ENCODE assay signal across 10 cellular contexts in genomic region chr3:98038876-98039275, GRCh38. TPM values are rescaled to one million over a fixed set of nuclear protein-coding genes. Genes with fewer than 3 reads are reported as not detected.
DNase-seq lines count a peak whose midpoint lies in the region; ATAC-seq and TF ChIP-seq lines count a peak whose summit lies in the region.
"Had no signal": no experiment of that assay in that cellular context is flagged by ENCODE, and none has a peak within 500 bp of the region (broad histone marks: within the 10 kb centered on the region; RNA-seq: fewer than 3 reads in every experiment).

No MANE protein-coding gene starts in this region.

- H3K27me3 Mint-ChIP-seq in activated T-cell treated with anti-CD3 and anti-CD28 coated beads, Interleukin-2, amount 50 U/mL, for 24 hours = peaks cover 18% of the 10 kb centered on the region

- H3K36me3 ChIP-seq in skeletal muscle satellite cell (ENCODE audit: insufficient read depth, low read length) (no peaks in the 10 kb centered on the region), breast epithelium (no peaks in the 10 kb centered on the region)

- H3K27ac ChIP-seq in breast epithelium = no peak overlapping the region

- TF ChIP-seq POLR2A in breast epithelium (IDR thresholded peaks at IDR 0.05) = no peak

- H3K4me1 ChIP-seq in skeletal muscle satellite cell (ENCODE audit: control insufficient read depth, insufficient read depth, low read length) (no peaks in the 10 kb centered on the region), breast epithelium (no peaks in the 10 kb centered on the region)

- peaks cover 13% of the 10 kb centered on the region for H3K4me1 Mint-ChIP-seq in activated T-cell treated with anti-CD3 and anti-CD28 coated beads, Interleukin-2, amount 50 U/mL, for 24 hours (ENCODE audit: low read depth)

- H3K4me3 ChIP-seq in skeletal muscle satellite cell (ENCODE audit: low read length) (no peak overlapping the region), breast epithelium (no peak overlapping the region)

- H3K9ac ChIP-seq in skeletal muscle satellite cell (ENCODE audit: low read depth, low read length) = no peak overlapping the region

- H3K27me3 ChIP-seq in skeletal muscle satellite cell (ENCODE audit: control insufficient read depth, insufficient read depth, low read length) (peaks cover 40% of the 10 kb centered on the region), breast epithelium (peaks cover 0 to 11% of the 10 kb centered on the region in 2 donors)

- no peaks in the 10 kb centered on the region for H3K9me3 ChIP-seq in skeletal muscle satellite cell (replicated peaks; ENCODE audit: low read length)
- H3K9me3 ChIP-seq in breast epithelium = no peaks in the 10 kb centered on the region

- peaks cover 3% of the 10 kb centered on the region for H3K9me3 Mint-ChIP-seq in activated T-cell treated with anti-CD3 and anti-CD28 coated beads, Interleukin-2, amount 50 U/mL, for 24 hours
- H3K9me3 Mint-ChIP-seq in activated naive CD4-positive, alpha-beta T cell treated with anti-CD3 and anti-CD28 coated beads, Interleukin-2, amount 50 U/mL, for 72 hours = peaks cover 0 to 3% of the 10 kb centered on the region in 2 donors

- intact Hi-C loops in breast epithelium (cut with DNase I; ENCODE audit: low total_unique reads) = no loop called here

- peak; percentile 16 for ATAC-seq in HG03060 (IDR thresholded peaks at IDR 0.05; ENCODE audit: low read depth, unreplicated experiment)
- peak; percentile 49 to 83 for ATAC-seq in activated naive CD4-positive, alpha-beta T cell treated with anti-CD3 and anti-CD28 coated beads, Interleukin-2, amount 50 U/mL, for 72 hours

- no peak for DNase-seq in activated T-cell treated with anti-CD3 and anti-CD28 coated beads, Interleukin-2, amount 50 U/mL, for 24 hours
- DNase-seq in activated T-cell treated with anti-CD3 and anti-CD28 coated beads for 4 hours (no peak), A172 (ENCODE audit: low spot score) (no peak), activated gamma-delta T cell (lab: John Stamatoyannopoulos, UW) (no peak), breast epithelium (ENCODE audit: low spot score in 2 of 2) (no peak)
- no peak for DNase-seq in activated naive CD4-positive, alpha-beta T cell treated with anti-CD3 and anti-CD28 coated beads, Interleukin-2, amount 50 U/mL, for 72 hours (ENCODE audit: low spot score in 2 of 2)

- H3K36me3 Mint-ChIP-seq in activated T-cell treated with anti-CD3 and anti-CD28 coated beads, Interleukin-2, amount 50 U/mL, for 24 hours (ENCODE audit: low read depth) = no peaks in the 10 kb centered on the region
- H3K36me3 Mint-ChIP-seq in activated naive CD4-positive, alpha-beta T cell treated with anti-CD3 and anti-CD28 coated beads, Interleukin-2, amount 50 U/mL, for 72 hours = peaks cover 0 to 5% of the 10 kb centered on the region in 2 donors

- no peak for TF ChIP-seq CTCF in breast epithelium (IDR thresholded peaks at IDR 0.05)

- peak overlapping the region; percentile 94 for H3K4me2 ChIP-seq in skeletal muscle satellite cell (ENCODE audit: low read length)

- H3K27ac Mint-ChIP-seq in activated T-cell treated with anti-CD3 and anti-CD28 coated beads, Interleukin-2, amount 50 U/mL, for 24 hours = peak overlapping the region; percentile 18
- peak overlapping the region; percentile 67 to 91 for H3K27ac Mint-ChIP-seq in activated naive CD4-positive, alpha-beta T cell treated with anti-CD3 and anti-CD28 coated beads, Interleukin-2, amount 50 U/mL, for 72 hours

- H3K4me3 Mint-ChIP-seq in activated T-cell treated with anti-CD3 and anti-CD28 coated beads, Interleukin-2, amount 50 U/mL, for 24 hours = peak overlapping the region; percentile 80

RNA-seq across cellular contexts. Expression of gene GABRR3, which starts 3.8 kb away (rescaled TPM):
- not detected for total RNA-seq in activated naive CD4-positive, alpha-beta T cell treated with anti-CD3 and anti-CD28 coated beads, Interleukin-2, amount 50 U/mL, for 72 hours
- not detected in 2 replicates for total RNA-seq in skeletal muscle satellite cell (2012; rRNA removed)
- total RNA-seq in A172 (2014; rRNA removed; shearing (Covaris generic)) = not detected in 2 replicates
- not detected for total RNA-seq in breast epithelium
- total RNA-seq: right cardiac atrium, RPMI7951 had no signal

RNA-seq across cellular contexts. Expression of gene OR5AC2, which starts 48.1 kb away (rescaled TPM):
- total RNA-seq in activated naive CD4-positive, alpha-beta T cell treated with anti-CD3 and anti-CD28 coated beads, Interleukin-2, amount 50 U/mL, for 72 hours = not detected
- total RNA-seq in skeletal muscle satellite cell (2012; rRNA removed) = not detected in 2 replicates
- not detected in 2 replicates for total RNA-seq in A172 (2014; rRNA removed; shearing (Covaris generic))
- total RNA-seq in breast epithelium = not detected
- total RNA-seq: right cardiac atrium, RPMI7951 had no signal
